ENCODE assay signal across 20 cellular contexts in genomic region chr21:46068516-46069079, GRCh38. TPM values are rescaled to one million over a fixed set of nuclear protein-coding genes. Genes with fewer than 3 reads are reported as not detected.
DNase-seq lines count a peak whose midpoint lies in the region; ATAC-seq, FAIRE-seq and TF ChIP-seq lines count a peak whose summit lies in the region.
"Had no signal": no experiment of that assay in that cellular context is flagged by ENCODE, and none has a peak within 500 bp of the region (broad histone marks: within the 10 kb centered on the region; RNA-seq: fewer than 3 reads in every experiment).

No MANE protein-coding gene starts in this region.

- peaks cover 0 to 12% (median 0%) of the 10 kb centered on the region in 5 experiments for H3K9me3 Mint-ChIP-seq in brain

- peaks cover 41% of the 10 kb centered on the region for H3K4me1 Mint-ChIP-seq in brain

- no peaks in the 10 kb centered on the region for H3K9me3 ChIP-seq in kidney (ENCODE audit: control insufficient read depth in 1 of 2, low read length in 2 of 2)
- H3K9me3 ChIP-seq: BE2C, SJCRH30 had no signal

- intact Hi-C loops in kidney (cut with DNase I), result no loop called here
- intact Hi-C loops in posterior vena cava (cut with DNase I), result no loop called here

- no peak for DNase-seq in HTR-8/SVneo (ENCODE audit: insufficient read length, low spot score)
- DNase-seq in kidney, result peak; percentile 22
- peak; percentile 15 for DNase-seq in posterior vena cava (ENCODE audit: low spot score)
- DNase-seq in glomerular visceral epithelial cell (ENCODE audit: extremely low spot score), result no peak
- no peak for DNase-seq in mucosa of gallbladder (ENCODE audit: low spot score)
- DNase-seq: BE2C, EL, GF-D8, GOT3, Kasumi-1, NCI-H1417, NCI-H1694 treated with DMSO at 0.1 percent for 48 hours, NCI-H446, NCI-H526, OCI-M1, SJCRH30 had no signal

- TF ChIP-seq CTCF in brain (conservative IDR thresholded peaks at IDR 0.05) (no peak), kidney (IDR thresholded peaks at IDR 0.05; ENCODE audit: borderline replicate concordance, extremely low read depth, insufficient read depth) (no peak)

- H3K4me3 Mint-ChIP-seq in brain, result peak overlapping the region in 2 of 5 experiments; percentile 4 to 59

- H3K9ac ChIP-seq in kidney (ENCODE audit: low read length in 2 of 2), result no peak overlapping the region

- H3K27me3 Mint-ChIP-seq in brain, result peaks cover 3% of the 10 kb centered on the region

- no peak for ATAC-seq in GM18909 (IDR thresholded peaks at IDR 0.05; ENCODE audit: poor library complexity, unreplicated experiment)
- ATAC-seq: HCT116 had no signal

- peaks cover 0 to 13% of the 10 kb centered on the region in 2 donors for H3K4me1 ChIP-seq in kidney (ENCODE audit: control insufficient read depth in 1 of 2, insufficient read depth in 1 of 2, low read depth in 1 of 2, low read length in 2 of 2)
- H3K4me1 ChIP-seq: BE2C, SJCRH30 had no signal

- FAIRE-seq in HTR-8/SVneo (lab: Jason Lieb, UNC) (peak; percentile 99), kidney (lab: Jason Lieb, UNC) (no peak)
- FAIRE-seq: RCC 7860 had no signal

- H3K27ac Mint-ChIP-seq in brain, result peak overlapping the region; percentile 38 to 89 (median 49)

- H3K4me3 ChIP-seq in kidney (ENCODE audit: low read length in 2 of 2), result no peak overlapping the region
- H3K4me3 ChIP-seq: SJCRH30 had no signal

- H3K36me3 ChIP-seq in kidney (ENCODE audit: control insufficient read depth in 1 of 2, insufficient read depth in 2 of 2, low read length in 2 of 2), result no peaks in the 10 kb centered on the region
- H3K36me3 ChIP-seq: BE2C, SJCRH30 had no signal

- no peak overlapping the region for H3K27ac ChIP-seq in kidney (ENCODE audit: low read depth in 2 of 2, low read length in 2 of 2)
- H3K27ac ChIP-seq: SJCRH30 had no signal

- H3K36me3 Mint-ChIP-seq in brain, result no peaks in the 10 kb centered on the region

RNA-seq across cellular contexts. Expression of gene COL6A2, which starts 29.3 kb away (rescaled TPM):
- polyA plus RNA-seq in brain (ENCODE audit: insufficient read depth, low read depth, low replicate concordance), result 21.4 TPM
- 174 TPM for total RNA-seq in kidney
- polyA plus RNA-seq in kidney (ENCODE audit: insufficient read depth, low read depth, low replicate concordance), result 52.4 TPM
- 1,000 to 10,000 TPM; 1,504 to 1,642 TPM for total RNA-seq in posterior vena cava
- total RNA-seq in mucosa of gallbladder, result 1,004 TPM

Comparison
In these comparisons a context has a peak if more than half of its experiments do, and no peak if none do; other contexts are left out.
1. DNase-seq: peak in kidney (single experiment) and posterior vena cava (single experiment); none in HTR-8/SVneo (single experiment), glomerular visceral epithelial cell (single experiment) and mucosa of gallbladder (single experiment).